In the genomic region with DNA sequence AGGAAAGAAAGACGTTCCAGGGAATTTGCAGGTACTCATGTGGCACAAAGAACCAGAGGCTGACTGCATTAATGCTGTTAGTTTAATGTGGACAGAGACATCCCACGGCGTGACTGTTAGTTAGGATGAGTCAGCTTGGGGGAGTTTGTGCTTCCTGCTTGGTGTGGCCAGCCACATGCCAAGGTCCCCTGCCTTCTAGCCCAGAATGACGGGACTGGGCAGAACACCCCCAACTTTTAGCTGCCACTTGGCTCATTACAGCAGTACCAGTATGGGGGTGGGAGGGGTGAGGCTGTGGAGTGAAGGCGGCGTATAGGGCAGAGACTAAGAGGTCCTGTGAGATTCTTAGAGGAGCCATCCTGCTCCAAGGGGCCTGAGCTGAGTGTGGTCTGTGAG, we compare ENCODE assay signal across 1 cellular context.
TF ChIP-seq lines count a peak whose summit lies in the region.

No MANE protein-coding gene starts in this region.

TF ChIP-seq in HCT116, 20 proteins besides CTCF, POLR2A, EP300 and RAD21:
- TF ChIP-seq, protein P1, sequence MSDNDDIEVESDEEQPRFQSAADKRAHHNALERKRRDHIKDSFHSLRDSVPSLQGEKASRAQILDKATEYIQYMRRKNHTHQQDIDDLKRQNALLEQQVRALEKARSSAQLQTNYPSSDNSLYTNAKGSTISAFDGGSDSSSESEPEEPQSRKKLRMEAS (IDR thresholded peaks at IDR 0.05) = no peak
- TF ChIP-seq, protein P2, sequence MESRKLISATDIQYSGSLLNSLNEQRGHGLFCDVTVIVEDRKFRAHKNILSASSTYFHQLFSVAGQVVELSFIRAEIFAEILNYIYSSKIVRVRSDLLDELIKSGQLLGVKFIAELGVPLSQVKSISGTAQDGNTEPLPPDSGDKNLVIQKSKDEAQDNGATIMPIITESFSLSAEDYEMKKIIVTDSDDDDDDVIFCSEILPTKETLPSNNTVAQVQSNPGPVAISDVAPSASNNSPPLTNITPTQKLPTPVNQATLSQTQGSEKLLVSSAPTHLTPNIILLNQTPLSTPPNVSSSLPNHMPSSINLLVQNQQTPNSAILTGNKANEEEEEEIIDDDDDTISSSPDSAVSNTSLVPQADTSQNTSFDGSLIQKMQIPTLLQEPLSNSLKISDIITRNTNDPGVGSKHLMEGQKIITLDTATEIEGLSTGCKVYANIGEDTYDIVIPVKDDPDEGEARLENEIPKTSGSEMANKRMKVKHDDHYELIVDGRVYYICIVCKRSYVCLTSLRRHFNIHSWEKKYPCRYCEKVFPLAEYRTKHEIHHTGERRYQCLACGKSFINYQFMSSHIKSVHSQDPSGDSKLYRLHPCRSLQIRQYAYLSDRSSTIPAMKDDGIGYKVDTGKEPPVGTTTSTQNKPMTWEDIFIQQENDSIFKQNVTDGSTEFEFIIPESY (IDR thresholded peaks at IDR 0.05; ENCODE audit: extremely low read depth, insufficient replicate concordance, low read length) = no peak
